8 cellular contexts compared by ENCODE assay signal in genomic region chr5:90474235-90475107, GRCh38. TPM values are rescaled to one million over a fixed set of nuclear protein-coding genes. Genes with fewer than 3 reads are reported as not detected.
DNase-seq lines count a peak whose midpoint lies in the region; FAIRE-seq and TF ChIP-seq lines count a peak whose summit lies in the region.

Gene MBLAC2 (minus strand): TSS chr5:90474771. CDS start chr5:90474292, 479 bp downstream.
Gene POLR3G (plus strand): TSS chr5:90474864. CDS start chr5:90485568, 10,704 bp downstream.

- H3K36me3 ChIP-seq in HAP-1 (replicated peaks) (no peaks in the 10 kb centered on the region; the same call in 1 of the 2 replicates), neutrophil (no peaks in the 10 kb centered on the region)

- H3K9me3 ChIP-seq in HAP-1 (no peaks in the 10 kb centered on the region), neutrophil (no peaks in the 10 kb centered on the region)

- DNase-seq in GM04503 (ENCODE audit: low read depth) = peak; percentile 42
- peak; percentile 91 to 98 for DNase-seq in HAP-1 (ENCODE audit: low spot score in 2 of 2)
- DNase-seq in M059J (ENCODE audit: low read depth) = peak; percentile 85
- peak; percentile 39 for DNase-seq in SIG-M5 (lab: John Stamatoyannopoulos, UW)
- peak; percentile 82 to 90 (median 86) for DNase-seq in activated naive CD4-positive, alpha-beta T cell (lab: John Stamatoyannopoulos, UW)
- peak; percentile 88 to 90 for DNase-seq in frontal cortex (ENCODE audit: low spot score in 2 of 2)
- peak; percentile 26 to 94 (median 85) for DNase-seq in substantia nigra (lab: John Stamatoyannopoulos, UW)

- H3K4me3 ChIP-seq in HAP-1 = peak within 1 kb of the TSS; percentile 67
- peak within 1 kb of the TSS; percentile 84 to 93 for H3K4me3 ChIP-seq in neutrophil (ENCODE audit: low read depth in 1 of 2, low read length in 1 of 2)

- H3K27me3 ChIP-seq in HAP-1 (ENCODE audit: low read depth) (no peaks in the 10 kb centered on the region), neutrophil (peaks cover 10% of the 10 kb centered on the region)

- H3K4me1 ChIP-seq in HAP-1 (peaks cover 19% of the 10 kb centered on the region), neutrophil (ENCODE audit: control insufficient read depth in 1 of 2, insufficient read depth in 1 of 2, low read depth in 1 of 2, low read length in 1 of 2) (peaks cover 19 to 20% of the 10 kb centered on the region in 2 experiments)

- H3K27ac ChIP-seq in neutrophil (peak within 1 kb of the TSS; percentile 68), substantia nigra (ENCODE audit: low read depth, low read length, poor library complexity, severe bottlenecking) (peak within 1 kb of the TSS; percentile 88)

- TF ChIP-seq CTCF in neutrophil (IDR thresholded peaks at IDR 0.05) = peak; percentile 48

- in situ Hi-C loops in HAP-1 (cut with MboI; ENCODE audit: low sequenced_read_pairs) = no loop called here

- no peak for FAIRE-seq in frontal cortex (lab: Jason Lieb, UNC)

RNA-seq across cellular contexts. Expression of gene MBLAC2, which starts in this region (rescaled TPM):
- total RNA-seq in M059J (2014; rRNA removed; shearing (Covaris generic)) = 2.5 and 2.6 TPM in 2 replicates
- total RNA-seq in frontal cortex = 17.9 TPM

RNA-seq across cellular contexts. Expression of gene POLR3G, which starts in this region (rescaled TPM):
- total RNA-seq in M059J (2014; rRNA removed; shearing (Covaris generic)) = 7.6 and 11.5 TPM in 2 replicates
- 3.3 TPM for total RNA-seq in frontal cortex

Comparison
In these comparisons a context has a peak if more than half of its experiments do, and no peak if none do; other contexts are left out.
1. Peak in every context shown above with its lines: DNase-seq, H3K4me3 ChIP-seq and H3K27ac ChIP-seq.
2. DNase-seq: peak in every context shown above with its lines; median percentile 94 in HAP-1; 89 in frontal cortex; 86 in activated naive CD4-positive, alpha-beta T cell; 85 in M059J; 85 in substantia nigra; 42 in GM04503; 39 in SIG-M5.